16 cellular contexts compared by ENCODE assay signal in the genomic region with DNA sequence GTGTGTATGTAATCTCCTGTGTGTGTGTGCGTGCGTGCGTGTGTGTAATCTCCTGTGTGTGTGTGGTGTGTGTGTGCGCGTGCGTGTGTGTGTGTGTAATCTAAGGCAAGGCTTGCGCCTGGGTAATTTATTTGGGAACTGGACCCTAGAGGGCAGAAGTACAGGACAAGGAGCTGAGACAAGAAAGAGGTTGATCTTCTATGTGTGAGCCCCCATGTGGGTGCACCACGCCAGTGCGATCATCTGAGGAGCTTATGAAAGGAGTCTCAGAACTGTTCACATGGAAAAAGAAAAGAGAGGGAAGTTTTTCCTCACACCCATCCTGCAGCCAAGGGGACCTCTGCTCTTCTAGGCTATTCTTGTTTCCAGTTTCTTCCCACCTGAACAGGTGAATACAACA.
DNase-seq lines count a peak whose midpoint lies in the region; ATAC-seq, FAIRE-seq and TF ChIP-seq lines count a peak whose summit lies in the region.
"Had no signal": no experiment of that assay in that cellular context is flagged by ENCODE, and none has a peak within 500 bp of the region (broad histone marks: within the 10 kb centered on the region; RNA-seq: fewer than 3 reads in every experiment).

No MANE protein-coding gene starts in this region.

- ATAC-seq in RWPE2 (ENCODE audit: low read depth) (no peak), GM19324 (IDR thresholded peaks at IDR 0.05; ENCODE audit: low FRiP score, unreplicated experiment) (no peak)

- DNase-seq in D721Med (ENCODE audit: insufficient read length, low spot score) (no peak), HT-29 (ENCODE audit: low spot score) (peak; percentile 16), RWPE2 (ENCODE audit: low spot score) (no peak), islet precursor cell (peak; percentile 77), NCI-H1105 treated with DMSO at 0.1 percent for 48 hours (lab: John Stamatoyannopoulos, UW) (no peak), DMS153 treated with DMSO at 0.1 percent for 48 hours (lab: John Stamatoyannopoulos, UW; ENCODE audit: unreplicated experiment) (no peak), DMS153 (lab: John Stamatoyannopoulos, UW) (no peak)
- DNase-seq: activated CD4-positive, alpha-beta T cell treated with anti-CD3 and anti-CD28 coated beads, Interleukin-2, amount 10 ng/mL, durations not matched to agents 24 days and 14 days; CD4-positive, CD25-positive, alpha-beta regulatory T cell; NCI-H2081; Peyer's patch; substantia nigra had no signal

- no peaks in the 10 kb centered on the region for H3K36me3 ChIP-seq in RWPE2 (ENCODE audit: low read depth)
- H3K36me3 ChIP-seq: neutrophil, Peyer's patch had no signal

- H3K4me3 ChIP-seq in RWPE2 (ENCODE audit: severe bottlenecking) = no peak overlapping the region
- H3K4me3 ChIP-seq: lung, Peyer's patch, skin epidermis had no signal

- H3K9me3 ChIP-seq in RWPE2 (ENCODE audit: severe bottlenecking) = no peaks in the 10 kb centered on the region
- H3K9me3 ChIP-seq: neutrophil, Peyer's patch had no signal

- no peak overlapping the region for H3K27ac ChIP-seq in RWPE2 (ENCODE audit: poor library complexity, severe bottlenecking)
- H3K27ac ChIP-seq: neutrophil, Peyer's patch, skin epidermis had no signal

- no peaks in the 10 kb centered on the region for H3K27me3 ChIP-seq in RWPE2 (ENCODE audit: insufficient read depth, poor library complexity, severe bottlenecking)
- H3K27me3 ChIP-seq: Peyer's patch had no signal

- H3K4me1 ChIP-seq in RWPE2 (ENCODE audit: insufficient read depth, poor library complexity, severe bottlenecking) = no peaks in the 10 kb centered on the region
- H3K4me1 ChIP-seq: Peyer's patch had no signal

- FAIRE-seq in D721Med (lab: Jason Lieb, UNC) = no peak

- peak; percentile 20 for TF ChIP-seq CTCF in D721Med (IDR thresholded peaks at IDR 0.05; ENCODE audit: insufficient read depth, missing control alignments)
- TF ChIP-seq CTCF in RWPE2 (IDR thresholded peaks at IDR 0.05; ENCODE audit: poor library complexity, severe bottlenecking) = peak; percentile 5

Comparison
In these comparisons a context has a peak if more than half of its experiments do, and no peak if none do; other contexts are left out.
1. DNase-seq: peak in HT-29 (single experiment) and islet precursor cell (single experiment); none in D721Med (single experiment), RWPE2 (single experiment), NCI-H1105 treated with DMSO at 0.1 percent for 48 hours (single experiment), DMS153 treated with DMSO at 0.1 percent for 48 hours (single experiment) and DMS153 (single experiment).